In the genomic region with DNA sequence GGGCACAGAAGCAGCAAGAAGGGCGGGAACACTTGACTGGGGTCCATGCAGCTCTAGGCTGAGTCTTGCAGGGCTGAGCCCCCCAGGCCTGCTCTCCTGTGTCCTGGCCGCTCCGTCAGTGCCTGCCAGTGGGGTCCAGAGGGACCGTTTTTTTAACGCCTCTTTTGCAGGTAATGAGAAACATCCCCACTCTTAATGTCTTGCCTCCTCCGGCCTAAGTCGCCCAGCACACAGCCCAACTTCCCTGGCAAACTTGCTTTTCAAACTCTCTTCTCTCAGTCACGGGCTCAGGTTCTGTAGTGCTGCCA, we compare ENCODE assay signal across 1 cellular context.
TF ChIP-seq lines count a peak whose summit lies in the region.
"Not testable (repeated sequence)": the region's sequence is repeated elsewhere in the genome, so short reads cannot be mapped to it uniquely, and the experiment has no call there.

No MANE protein-coding gene starts in this region.

TF ChIP-seq in K562, 482 proteins besides CTCF, POLR2A, EP300 and RAD21:
- TF ChIP-seq RCOR1 (IDR thresholded peaks at IDR 0.05; ENCODE audit: borderline replicate concordance in 1 of 2, low read depth in 2 of 2, low read length in 2 of 2) (0 out of 4 replicates have a peak, but pooled peaks of 1 of the 2 experiments have one; percentile 1), NRF1 (conservative IDR thresholded peaks at IDR 0.05 in 1 of 2, IDR thresholded peaks at IDR 0.05 in 1 of 2) (peak in 1 of 2 experiments; percentile 5; a peak in 1 of 4 replicates), E2F3 (CRISPR knock-in tag; IDR thresholded peaks at IDR 0.05) (peak; percentile 72; the same call in 1 of the 2 replicates), L3MBTL2 (IDR thresholded peaks at IDR 0.05) (peak; percentile 29; the same call in 1 of the 2 replicates), JUND (tag; IDR thresholded peaks at IDR 0.05; ENCODE audit: borderline replicate concordance, low read depth, low read length) (0 out of 3 replicates have a peak, but pooled peaks have one; percentile 0)
- TF ChIP-seq, protein P1, sequence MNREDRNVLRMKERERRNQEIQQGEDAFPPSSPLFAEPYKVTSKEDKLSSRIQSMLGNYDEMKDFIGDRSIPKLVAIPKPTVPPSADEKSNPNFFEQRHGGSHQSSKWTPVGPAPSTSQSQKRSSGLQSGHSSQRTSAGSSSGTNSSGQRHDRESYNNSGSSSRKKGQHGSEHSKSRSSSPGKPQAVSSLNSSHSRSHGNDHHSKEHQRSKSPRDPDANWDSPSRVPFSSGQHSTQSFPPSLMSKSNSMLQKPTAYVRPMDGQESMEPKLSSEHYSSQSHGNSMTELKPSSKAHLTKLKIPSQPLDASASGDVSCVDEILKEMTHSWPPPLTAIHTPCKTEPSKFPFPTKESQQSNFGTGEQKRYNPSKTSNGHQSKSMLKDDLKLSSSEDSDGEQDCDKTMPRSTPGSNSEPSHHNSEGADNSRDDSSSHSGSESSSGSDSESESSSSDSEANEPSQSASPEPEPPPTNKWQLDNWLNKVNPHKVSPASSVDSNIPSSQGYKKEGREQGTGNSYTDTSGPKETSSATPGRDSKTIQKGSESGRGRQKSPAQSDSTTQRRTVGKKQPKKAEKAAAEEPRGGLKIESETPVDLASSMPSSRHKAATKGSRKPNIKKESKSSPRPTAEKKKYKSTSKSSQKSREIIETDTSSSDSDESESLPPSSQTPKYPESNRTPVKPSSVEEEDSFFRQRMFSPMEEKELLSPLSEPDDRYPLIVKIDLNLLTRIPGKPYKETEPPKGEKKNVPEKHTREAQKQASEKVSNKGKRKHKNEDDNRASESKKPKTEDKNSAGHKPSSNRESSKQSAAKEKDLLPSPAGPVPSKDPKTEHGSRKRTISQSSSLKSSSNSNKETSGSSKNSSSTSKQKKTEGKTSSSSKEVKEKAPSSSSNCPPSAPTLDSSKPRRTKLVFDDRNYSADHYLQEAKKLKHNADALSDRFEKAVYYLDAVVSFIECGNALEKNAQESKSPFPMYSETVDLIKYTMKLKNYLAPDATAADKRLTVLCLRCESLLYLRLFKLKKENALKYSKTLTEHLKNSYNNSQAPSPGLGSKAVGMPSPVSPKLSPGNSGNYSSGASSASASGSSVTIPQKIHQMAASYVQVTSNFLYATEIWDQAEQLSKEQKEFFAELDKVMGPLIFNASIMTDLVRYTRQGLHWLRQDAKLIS (CRISPR knock-in tag; IDR thresholded peaks at IDR 0.05), result 0 out of 2 replicates have a peak, but pooled peaks have one; percentile 3
- TF ChIP-seq JUND (IDR thresholded peaks at IDR 0.05; ENCODE audit: borderline replicate concordance, low read depth, low read length), result not testable (repeated sequence)
- TF ChIP-seq, protein P2, sequence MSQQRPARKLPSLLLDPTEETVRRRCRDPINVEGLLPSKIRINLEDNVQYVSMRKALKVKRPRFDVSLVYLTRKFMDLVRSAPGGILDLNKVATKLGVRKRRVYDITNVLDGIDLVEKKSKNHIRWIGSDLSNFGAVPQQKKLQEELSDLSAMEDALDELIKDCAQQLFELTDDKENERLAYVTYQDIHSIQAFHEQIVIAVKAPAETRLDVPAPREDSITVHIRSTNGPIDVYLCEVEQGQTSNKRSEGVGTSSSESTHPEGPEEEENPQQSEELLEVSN (IDR thresholded peaks at IDR 0.05; ENCODE audit: borderline replicate concordance in 1 of 2, extremely low read depth in 1 of 2, insufficient read depth in 1 of 2, insufficient read length in 1 of 2, low read depth in 1 of 2, low read length in 1 of 2, poor library complexity in 1 of 2, severe bottlenecking in 1 of 2), result peak; percentile 73 to 84
